Comparison of ENCODE assay signal across 16 cellular contexts in the genomic region with DNA sequence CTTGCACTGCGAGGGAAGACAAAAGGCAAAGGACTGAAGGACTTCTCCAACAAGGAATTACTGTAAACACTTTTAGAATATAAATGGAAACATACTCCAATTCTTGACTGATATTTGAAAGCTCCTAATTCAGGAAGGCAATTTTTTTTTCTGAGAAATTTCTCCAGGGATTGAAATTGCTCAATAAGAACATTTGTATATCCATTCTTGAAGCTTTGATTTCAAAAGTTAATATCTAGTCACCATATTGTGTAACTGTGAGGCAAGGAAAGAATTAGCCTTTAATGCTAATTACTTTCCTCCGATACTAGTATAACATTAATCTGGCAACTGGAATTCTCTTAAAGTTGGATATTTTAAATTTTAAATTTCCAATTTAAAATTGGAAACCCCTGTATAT.
"Had no signal": no experiment of that assay in that cellular context is flagged by ENCODE, and none has a peak within 500 bp of the region (broad histone marks: within the 10 kb centered on the region; RNA-seq: fewer than 3 reads in every experiment).

No MANE protein-coding gene starts in this region.

- H3K9ac ChIP-seq: parathyroid adenoma had no signal

- ATAC-seq: activated CD4-positive, alpha-beta T cell treated with anti-CD3 and anti-CD28 coated beads for 36 hours; foreskin keratinocyte; lower lobe of right lung; natural killer cell treated with Interleukin-12 subunit alpha and Interleukin-12 subunit beta and Interleukin-15 and Interleukin-18, amount 100 ng/mL, for 72 hours; WTC11 had no signal

- H3K79me2 ChIP-seq: parathyroid adenoma had no signal

- H3K27me3 ChIP-seq: brain microvascular endothelial cell, thyroid gland had no signal

- DNase-seq: activated CD4-positive, alpha-beta T cell treated with anti-CD3 and anti-CD28 coated beads for 36 hours; activated CD4-positive, alpha-beta T cell treated with anti-CD3 and anti-CD28 coated beads, Interleukin-2, amount 50 U/mL, for 48 hours; activated naive CD4-positive, alpha-beta T cell; activated naive CD8-positive, alpha-beta T cell treated with anti-CD3 and anti-CD28 coated beads for 36 hours; brain microvascular endothelial cell; cortex of kidney; erythroblast; foreskin keratinocyte; glutamatergic neuron; hypothalamus; lower lobe of right lung; stimulated activated naive CD4-positive, alpha-beta T cell; thyroid gland had no signal

- H3K4me1 ChIP-seq: lower lobe of right lung, parathyroid adenoma, thyroid gland had no signal

- H2AFZ ChIP-seq: parathyroid adenoma had no signal

- H3K9me3 ChIP-seq: lower lobe of right lung, thyroid gland had no signal

- H3K36me3 ChIP-seq: brain microvascular endothelial cell, lower lobe of right lung, thyroid gland had no signal

- H3K4me3 ChIP-seq: lower lobe of right lung, thyroid gland had no signal

- H3K27ac ChIP-seq: brain microvascular endothelial cell, foreskin keratinocyte, lower lobe of right lung, parathyroid adenoma, thyroid gland had no signal
